In genomic region chr22:24433001-24433867, GRCh38 we compare ENCODE assay signal across 10 cellular contexts. TPM values are rescaled to one million over a fixed set of nuclear protein-coding genes. Genes with fewer than 3 reads are reported as not detected.
DNase-seq lines count a peak whose midpoint lies in the region; ATAC-seq and TF ChIP-seq lines count a peak whose summit lies in the region.
"Had no signal": no experiment of that assay in that cellular context is flagged by ENCODE, and none has a peak within 500 bp of the region (broad histone marks: within the 10 kb centered on the region; RNA-seq: fewer than 3 reads in every experiment).

No MANE protein-coding gene starts in this region.

- H3K9me3 Mint-ChIP-seq in HFFc6: no peaks in the 10 kb centered on the region
- H3K9me3 Mint-ChIP-seq in activated naive CD8-positive, alpha-beta T cell treated with anti-CD3 and anti-CD28 coated beads, Interleukin-2, amount 50 U/mL, for 24 hours: no peaks in the 10 kb centered on the region
- no peaks in the 10 kb centered on the region for H3K9me3 Mint-ChIP-seq in naive B cell
- H3K9me3 Mint-ChIP-seq in progenitor cell of endocrine pancreas (ENCODE audit: low read depth): no peaks in the 10 kb centered on the region

- H3K36me3 ChIP-seq in BLaER1 (no peaks in the 10 kb centered on the region), MG63 (no peaks in the 10 kb centered on the region)

- H3K4me3 Mint-ChIP-seq in HFFc6 (no peak overlapping the region), naive B cell (peak overlapping the region; percentile 41 to 91 (median 80)), progenitor cell of endocrine pancreas (ENCODE audit: low read depth) (no peak overlapping the region)
- peak overlapping the region; percentile 80 for H3K4me3 Mint-ChIP-seq in activated naive CD8-positive, alpha-beta T cell treated with anti-CD3 and anti-CD28 coated beads, Interleukin-2, amount 50 U/mL, for 24 hours

- H3K4me3 ChIP-seq in BLaER1: peak overlapping the region; percentile 41; the same call in 1 of the 2 replicates
- H3K4me3 ChIP-seq in MG63: no peak overlapping the region
- H3K4me3 ChIP-seq: hepatocyte had no signal

- no peak for DNase-seq in HFFc6
- DNase-seq in activated naive CD8-positive, alpha-beta T cell treated with anti-CD3 and anti-CD28 coated beads, Interleukin-2, amount 50 U/mL, for 24 hours: no peak
- DNase-seq in naive B cell: no peak
- DNase-seq in HUDEP-2 (lab: John Stamatoyannopoulos, UW; ENCODE audit: unreplicated experiment in 76 of 76): no peak
- DNase-seq in SHP77 (lab: John Stamatoyannopoulos, UW): no peak
- no peak for DNase-seq in MG63
- no peak for DNase-seq in progenitor cell of endocrine pancreas (ENCODE audit: low spot score, unreplicated experiment)
- DNase-seq: NCI-H2171 had no signal

- H3K36me3 Mint-ChIP-seq in HFFc6 (ENCODE audit: low read depth): no peaks in the 10 kb centered on the region
- H3K36me3 Mint-ChIP-seq in activated naive CD8-positive, alpha-beta T cell treated with anti-CD3 and anti-CD28 coated beads, Interleukin-2, amount 50 U/mL, for 24 hours (ENCODE audit: low read depth): peaks cover 39% of the 10 kb centered on the region
- no peaks in the 10 kb centered on the region for H3K36me3 Mint-ChIP-seq in naive B cell
- no peaks in the 10 kb centered on the region for H3K36me3 Mint-ChIP-seq in progenitor cell of endocrine pancreas (ENCODE audit: insufficient read depth)

- peak overlapping the region; percentile 98 for H3K4me2 ChIP-seq in BLaER1
- H3K4me2 ChIP-seq: hepatocyte had no signal

- peaks cover 100% of the 10 kb centered on the region for H3K4me1 ChIP-seq in BLaER1

- ATAC-seq in activated naive CD8-positive, alpha-beta T cell treated with anti-CD3 and anti-CD28 coated beads, Interleukin-2, amount 50 U/mL, for 24 hours: no peak
- ATAC-seq in naive B cell (ENCODE audit: low read depth in 2 of 2): no peak

- H3K4me1 Mint-ChIP-seq in HFFc6 (ENCODE audit: low read depth) (peaks cover 70% of the 10 kb centered on the region), naive B cell (peaks cover 80 to 95% (median 94%) of the 10 kb centered on the region in 3 donors), progenitor cell of endocrine pancreas (ENCODE audit: low read depth) (peaks cover 1% of the 10 kb centered on the region)
- peaks cover 98% of the 10 kb centered on the region for H3K4me1 Mint-ChIP-seq in activated naive CD8-positive, alpha-beta T cell treated with anti-CD3 and anti-CD28 coated beads, Interleukin-2, amount 50 U/mL, for 24 hours

- no peaks in the 10 kb centered on the region for H3K27me3 ChIP-seq in BLaER1
- H3K27me3 ChIP-seq in MG63: no peaks in the 10 kb centered on the region
- H3K27me3 ChIP-seq: hepatocyte had no signal

- H3K27ac Mint-ChIP-seq in HFFc6: peak overlapping the region; percentile 37; the same call in 1 of the 2 replicates
- H3K27ac Mint-ChIP-seq in activated naive CD8-positive, alpha-beta T cell treated with anti-CD3 and anti-CD28 coated beads, Interleukin-2, amount 50 U/mL, for 24 hours: peak overlapping the region; percentile 100
- peak overlapping the region; percentile 62 to 100 (median 99) for H3K27ac Mint-ChIP-seq in naive B cell
- no peak overlapping the region for H3K27ac Mint-ChIP-seq in progenitor cell of endocrine pancreas

- H3K9me3 ChIP-seq in BLaER1 (no peaks in the 10 kb centered on the region), MG63 (no peaks in the 10 kb centered on the region)

- no peaks in the 10 kb centered on the region; the same call in 1 of the 2 replicates for H3K27me3 Mint-ChIP-seq in HFFc6 (ENCODE audit: insufficient read depth)
- H3K27me3 Mint-ChIP-seq in activated naive CD8-positive, alpha-beta T cell treated with anti-CD3 and anti-CD28 coated beads, Interleukin-2, amount 50 U/mL, for 24 hours: peaks cover 3% of the 10 kb centered on the region
- H3K27me3 Mint-ChIP-seq in naive B cell: no peaks in the 10 kb centered on the region
- peaks cover 4% of the 10 kb centered on the region for H3K27me3 Mint-ChIP-seq in progenitor cell of endocrine pancreas

- TF ChIP-seq CTCF in HFFc6 (IDR thresholded peaks at IDR 0.05): no peak
- no peak for TF ChIP-seq CTCF in progenitor cell of endocrine pancreas (IDR thresholded peaks at IDR 0.05; ENCODE audit: unreplicated experiment)

- H4K20me1 ChIP-seq in BLaER1: peaks cover 25% of the 10 kb centered on the region

- H3K27ac ChIP-seq in BLaER1: peak overlapping the region; percentile 85
- H3K27ac ChIP-seq: hepatocyte had no signal

- peak overlapping the region; percentile 63 for H3K9ac ChIP-seq in BLaER1

RNA-seq across cellular contexts. Expression of gene ADORA2A, which starts 5.8 kb away (rescaled TPM):
- total RNA-seq in HFFc6 (2021; fragmentation: NEBNext Ultra II Directional; extraction: Animal tissue kit (Norgen Biotek cat#: 25700)): 1 to 10 TPM; 1.1 to 2.9 (median 1.4) TPM
- polyA plus RNA-seq in naive B cell (ENCODE audit: low read depth in 6 of 6): 10 to 100 TPM; 43.9 to 79.9 (median 52.5) TPM
- total RNA-seq in MG63 (2014; rRNA removed; shearing (Covaris generic); ENCODE audit: low replicate concordance): 0.16 and 2.0 TPM in 2 replicates
- 5.2 and 6.4 TPM in 2 replicates for total RNA-seq in progenitor cell of endocrine pancreas

Comparison
In these comparisons a context has a peak if more than half of its experiments do, and no peak if none do; other contexts are left out.
1. H3K4me3 Mint-ChIP-seq: peak in activated naive CD8-positive, alpha-beta T cell treated with anti-CD3 and anti-CD28 coated beads, Interleukin-2, amount 50 U/mL, for 24 hours (single experiment) and naive B cell (8 of 8); none in HFFc6 (single experiment) and progenitor cell of endocrine pancreas (single experiment).